In the genomic region with DNA sequence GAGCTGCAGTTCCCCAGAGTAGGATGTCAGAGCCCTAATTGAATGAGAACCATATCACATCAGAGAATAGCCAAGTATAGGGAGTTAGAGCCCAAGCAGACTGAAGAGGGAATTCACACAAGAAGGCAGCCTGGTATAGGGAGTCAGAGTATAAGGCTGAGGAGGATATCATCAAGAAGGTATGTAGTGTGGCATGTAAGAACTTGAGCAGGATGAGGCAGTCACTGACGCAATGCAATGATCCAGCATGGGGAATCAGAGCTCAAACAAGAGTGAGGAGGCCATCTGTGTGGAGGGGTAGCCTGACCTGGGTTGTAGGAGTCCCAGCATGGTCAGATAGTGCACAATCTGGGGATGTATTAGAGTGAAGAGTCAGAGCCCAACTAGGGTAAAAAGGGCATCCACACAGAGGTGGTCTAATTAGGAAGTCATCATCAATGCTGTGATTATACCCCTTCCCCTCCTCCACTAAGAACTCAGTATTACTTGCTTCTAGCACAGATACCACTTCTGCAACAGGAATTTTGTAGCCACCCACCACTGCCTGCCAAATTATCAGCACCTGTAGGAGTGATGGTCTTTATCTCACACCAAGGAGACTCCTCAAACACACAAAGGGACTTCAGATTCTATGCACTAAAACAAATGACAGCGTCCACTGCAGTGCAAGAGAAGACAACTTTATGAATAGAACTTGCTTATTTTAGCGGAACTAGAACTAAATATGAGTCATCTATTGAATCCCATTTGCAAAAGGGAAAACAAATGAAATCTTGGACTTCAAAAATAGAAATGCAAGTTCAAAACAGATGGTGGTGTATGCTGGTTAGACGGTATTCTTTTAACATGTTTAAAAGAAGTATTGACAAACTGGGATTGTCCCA, we compare ENCODE assay signal across 12 cellular contexts.
A peak's percentile ranks its signal among the peaks of the same experiment; 100 is the strongest.
DNase-seq lines count a peak whose midpoint lies in the region; ATAC-seq and TF ChIP-seq lines count a peak whose summit lies in the region.
"Had no signal": no experiment of that assay in that cellular context is flagged by ENCODE, and none has a peak within 500 bp of the region (broad histone marks: within the 10 kb centered on the region; RNA-seq: fewer than 3 reads in every experiment).

No MANE protein-coding gene starts in this region.

- peak; percentile 42 for DNase-seq in GM13976 (ENCODE audit: low spot score)
- DNase-seq in GM23248, result peak; percentile 89
- DNase-seq in IMR-90, result peak; percentile 96
- DNase-seq in islet precursor cell, result peak; percentile 57
- no peak for DNase-seq in uterus
- DNase-seq in WERI-Rb-1, result no peak
- no peak for DNase-seq in epidermal melanocyte (ENCODE audit: insufficient read length, low spot score)
- DNase-seq: activated CD8-positive, alpha-beta memory T cell treated with anti-CD3 and anti-CD28 coated beads, Interleukin-2, amount 10 ng/mL, durations not matched to agents 7 days and 5 days; effector memory CD4-positive, alpha-beta T cell; OCI-M1 had no signal

- peak overlapping the region; percentile 76 for H2BK120ac ChIP-seq in IMR-90 (ENCODE audit: low read depth, low read length)

- ATAC-seq in IMR-90 (ENCODE audit: low read depth) (peak; percentile 98), HG02678 (IDR thresholded peaks at IDR 0.05; ENCODE audit: unreplicated experiment) (no peak)
- ATAC-seq: activated CD8-positive, alpha-beta memory T cell treated with anti-CD3 and anti-CD28 coated beads, Interleukin-2, amount 10 ng/mL, durations not matched to agents 7 days and 5 days; HepG2 had no signal

- H2BK20ac ChIP-seq in IMR-90 (ENCODE audit: low read depth, low read length), result peak overlapping the region; percentile 68; the same call in 1 of the 2 replicates

- H2BK15ac ChIP-seq in IMR-90 (ENCODE audit: low read depth, low read length), result no peak overlapping the region; the same call in 2 of the 3 replicates

- TF ChIP-seq POLR2A in IMR-90 (IDR thresholded peaks at IDR 0.05; ENCODE audit: low read depth, low read length), result peak; percentile 28; the same call in 1 of the 2 replicates
- TF ChIP-seq POLR2A in uterus (IDR thresholded peaks at IDR 0.05), result no peak

- H3K9me3 ChIP-seq in GM23248 (ENCODE audit: low read depth) (no peaks in the 10 kb centered on the region), IMR-90 (ENCODE audit: control insufficient read depth, insufficient read depth, low read length) (no peaks in the 10 kb centered on the region), uterus (no peaks in the 10 kb centered on the region), WERI-Rb-1 (ENCODE audit: severe bottlenecking) (no peaks in the 10 kb centered on the region)

- peaks cover 25% of the 10 kb centered on the region for H3K4me1 ChIP-seq in GM23248 (ENCODE audit: insufficient read depth)
- peaks cover 6% of the 10 kb centered on the region; the same call in 1 of the 2 replicates for H3K4me1 ChIP-seq in IMR-90 (ENCODE audit: control insufficient read depth, insufficient read depth, low read length)
- no peaks in the 10 kb centered on the region for H3K4me1 ChIP-seq in uterus

- peak overlapping the region; percentile 67; the same call in 1 of the 2 replicates for H3K18ac ChIP-seq in IMR-90 (ENCODE audit: low read depth, low read length)

- H3K36me3 ChIP-seq in GM23248 (ENCODE audit: low read depth) (no peaks in the 10 kb centered on the region; the same call in 1 of the 2 replicates), IMR-90 (ENCODE audit: control insufficient read depth, insufficient read depth, low read length) (no peaks in the 10 kb centered on the region; the same call in 1 of the 2 replicates), uterus (no peaks in the 10 kb centered on the region), WERI-Rb-1 (no peaks in the 10 kb centered on the region)

- in situ Hi-C loops in GM13976 (cut with MboI; ENCODE audit: low sequenced_read_pairs, unreplicated experiment) (no loop called here), GM23248 (cut with MboI) (no loop called here), IMR-90 (cut with MboI; ENCODE audit: low sequenced_read_pairs) (no loop called here)

- H3K4ac ChIP-seq in IMR-90 (ENCODE audit: low read depth, low read length), result peak overlapping the region; percentile 86

- peaks cover 26% of the 10 kb centered on the region; the same call in 1 of the 2 replicates for H3F3A ChIP-seq in GM23248 (ENCODE audit: insufficient read depth)

- H3K79me1 ChIP-seq in IMR-90 (ENCODE audit: low read depth in 1 of 2, low read length in 2 of 2), result peaks cover 18 to 50% of the 10 kb centered on the region in 2 experiments

- H3K4me3 ChIP-seq in GM23248 (no peak overlapping the region), IMR-90 (ENCODE audit: insufficient read depth, low read depth, low read length) (no peak overlapping the region), uterus (no peak overlapping the region), WERI-Rb-1 (ENCODE audit: low read depth, low read length) (no peak overlapping the region)

- TF ChIP-seq RAD21 in IMR-90 (IDR thresholded peaks at IDR 0.05; ENCODE audit: low read length), result no peak

- H3K4me2 ChIP-seq in GM23248 (ENCODE audit: unreplicated experiment) (peak overlapping the region; percentile 29), IMR-90 (ENCODE audit: low read depth, low read length) (peak overlapping the region; percentile 59; the same call in 1 of the 2 replicates)

- peak overlapping the region; percentile 90 for H3K14ac ChIP-seq in IMR-90 (replicated peaks; ENCODE audit: low read depth, low read length)

- peak overlapping the region; percentile 91 for H2BK5ac ChIP-seq in IMR-90 (ENCODE audit: low read depth, low read length, poor library complexity, severe bottlenecking)

- peaks cover 86% of the 10 kb centered on the region for H3K79me2 ChIP-seq in GM23248 (ENCODE audit: insufficient read depth)

- no peaks in the 10 kb centered on the region for H3K9me2 ChIP-seq in GM23248 (ENCODE audit: insufficient read depth)

- POLR2A ChIA-PET in IMR-90 (lab: Charles Lee; ENCODE audit: unreplicated experiment), result no interaction called here

- H3K23ac ChIP-seq in IMR-90 (ENCODE audit: low read depth, low read length), result peak overlapping the region; percentile 88; the same call in 1 of the 2 replicates

- H3K9ac ChIP-seq in GM23248, result no peak overlapping the region
- H3K9ac ChIP-seq in IMR-90 (ENCODE audit: low read depth, low read length), result peak overlapping the region; percentile 27; the same call in 1 of the 2 replicates

- peak overlapping the region; percentile 74; the same call in 1 of the 2 replicates for H2AK5ac ChIP-seq in IMR-90 (ENCODE audit: low read depth, low read length)

- 79% methylated on average over 4 of the region's 4 CpGs for WGBS in GM23248 (ENCODE audit: low coverage in 1 of 2, low lambda C conversion rate in 2 of 2, missing lambda C conversion rate in 2 of 2), 2 experiments
- 29% methylated on average over 1 of the region's 4 CpGs; no CpG with 5 or more reads in 1 of the 2 experiments for WGBS in IMR-90 (ENCODE audit: extremely low coverage in 2 of 2, insufficient read length in 1 of 2), 2 experiments

- H3K27ac ChIP-seq in GM23248 (peak overlapping the region; percentile 54), IMR-90 (ENCODE audit: insufficient read depth, low read length) (peak overlapping the region; percentile 36; the same call in 1 of the 2 replicates), uterus (no peak overlapping the region), WERI-Rb-1 (no peak overlapping the region)

- peak overlapping the region; percentile 76 for H4K91ac ChIP-seq in IMR-90 (ENCODE audit: insufficient read depth, low read depth, low read length)

- H4K20me1 ChIP-seq in GM23248 (ENCODE audit: insufficient read depth) (no peaks in the 10 kb centered on the region), IMR-90 (ENCODE audit: insufficient read depth, low read length) (no peaks in the 10 kb centered on the region)

- H2AFZ ChIP-seq in GM23248, result no peak overlapping the region
- no peak overlapping the region for H2AFZ ChIP-seq in IMR-90 (replicated peaks; ENCODE audit: low read length, poor library complexity)

- H4K8ac ChIP-seq in IMR-90 (ENCODE audit: low read depth in 2 of 2, low read length in 2 of 2), result peak overlapping the region in 1 of 2 experiments; percentile 81; a peak in 2 of 4 replicates

- H4K5ac ChIP-seq in IMR-90 (ENCODE audit: low read depth, low read length), result no peak overlapping the region

- H3K27me3 ChIP-seq in GM23248 (replicated peaks; ENCODE audit: insufficient read depth), result no peaks in the 10 kb centered on the region
- no peaks in the 10 kb centered on the region for H3K27me3 ChIP-seq in IMR-90 (ENCODE audit: control insufficient read depth, insufficient read depth, low read length)
- H3K27me3 ChIP-seq in uterus, result no peaks in the 10 kb centered on the region
- H3K27me3 ChIP-seq in WERI-Rb-1 (ENCODE audit: insufficient read depth, low read depth, severe bottlenecking), result no peaks in the 10 kb centered on the region

- CTCF ChIA-PET in IMR-90 (lab: Yijun Ruan, JAX), result no interaction called here

- BruUV-seq in IMR-90 (replicated peaks; lab: Mats Ljungman, UMichigan), result no TSS peak

- H3K56ac ChIP-seq in IMR-90 (ENCODE audit: extremely low read depth, insufficient read depth, low read length), result no peak overlapping the region

- peak overlapping the region; percentile 84 for H2AK9ac ChIP-seq in IMR-90 (replicated peaks; ENCODE audit: low read depth, low read length, poor library complexity)

- peaks cover 6% of the 10 kb centered on the region; the same call in 1 of the 2 replicates for H3K9me1 ChIP-seq in IMR-90 (ENCODE audit: insufficient read depth, low read length)

- TF ChIP-seq CTCF in GM13976 (IDR thresholded peaks at IDR 0.05; ENCODE audit: borderline replicate concordance, control extremely low read depth, extremely low read depth, insufficient read depth, missing control alignments) (no peak), IMR-90 (conservative IDR thresholded peaks at IDR 0.05; ENCODE audit: low read depth, low read length) (no peak), uterus (IDR thresholded peaks at IDR 0.05) (no peak), WERI-Rb-1 (IDR thresholded peaks at IDR 0.05; ENCODE audit: low read depth, low read length) (no peak)

- intact Hi-C loops in IMR-90 (cut with micrococcal nuclease) (no loop called here), uterus (cut with DNase I; ENCODE audit: low total_unique reads) (no loop called here)

- dilution Hi-C loops in IMR-90 (cut with HindIII; ENCODE audit: low sequenced_read_pairs, unreplicated experiment), result no loop called here

TF ChIP-seq in IMR-90, 13 proteins besides CTCF, POLR2A, EP300 and RAD21 (continues in another document):
- TF ChIP-seq CEBPB (IDR thresholded peaks at IDR 0.05; ENCODE audit: low read depth, low read length) (peak; percentile 97), FOS (IDR thresholded peaks at IDR 0.05; ENCODE audit: low read depth, low read length) (peak; percentile 19; the same call in 1 of the 2 replicates)
- TF ChIP-seq, protein P1, sequence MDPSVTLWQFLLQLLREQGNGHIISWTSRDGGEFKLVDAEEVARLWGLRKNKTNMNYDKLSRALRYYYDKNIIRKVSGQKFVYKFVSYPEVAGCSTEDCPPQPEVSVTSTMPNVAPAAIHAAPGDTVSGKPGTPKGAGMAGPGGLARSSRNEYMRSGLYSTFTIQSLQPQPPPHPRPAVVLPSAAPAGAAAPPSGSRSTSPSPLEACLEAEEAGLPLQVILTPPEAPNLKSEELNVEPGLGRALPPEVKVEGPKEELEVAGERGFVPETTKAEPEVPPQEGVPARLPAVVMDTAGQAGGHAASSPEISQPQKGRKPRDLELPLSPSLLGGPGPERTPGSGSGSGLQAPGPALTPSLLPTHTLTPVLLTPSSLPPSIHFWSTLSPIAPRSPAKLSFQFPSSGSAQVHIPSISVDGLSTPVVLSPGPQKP (IDR thresholded peaks at IDR 0.05; ENCODE audit: borderline replicate concordance, low read depth, low read length), result no peak

Comparison
In these comparisons a context has a peak if more than half of its experiments do, and no peak if none do; other contexts are left out.
1. DNase-seq: peak in GM13976 (single experiment), GM23248 (single experiment), IMR-90 (single experiment) and islet precursor cell (single experiment); none in uterus (0 of 2), WERI-Rb-1 (single experiment) and epidermal melanocyte (single experiment).
2. H3K27ac ChIP-seq: peak in GM23248 (single experiment) and IMR-90 (single experiment); none in uterus (0 of 2) and WERI-Rb-1 (single experiment).